19 cellular contexts compared by ENCODE assay signal in the genomic region with DNA sequence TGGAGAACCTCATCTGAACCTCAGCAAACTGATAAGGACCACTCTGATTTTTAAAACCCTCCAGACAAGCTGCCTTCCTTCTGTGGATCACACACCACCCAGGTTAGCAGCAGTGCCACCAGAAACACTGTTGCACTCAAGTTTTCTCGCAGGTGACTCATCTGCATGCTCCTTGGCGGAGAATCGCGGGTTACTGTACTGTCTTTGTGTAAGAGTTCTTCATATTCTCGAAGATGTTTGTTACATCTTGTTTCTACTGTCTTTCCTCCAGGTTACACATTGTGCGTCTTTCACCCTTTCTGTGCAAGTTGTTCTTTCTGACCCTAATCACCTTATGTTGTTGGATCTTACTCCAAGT.
A peak's percentile ranks its signal among the peaks of the same experiment; 100 is the strongest.
DNase-seq lines count a peak whose midpoint lies in the region; ATAC-seq and TF ChIP-seq lines count a peak whose summit lies in the region.
"Had no signal": no experiment of that assay in that cellular context is flagged by ENCODE, and none has a peak within 500 bp of the region (broad histone marks: within the 10 kb centered on the region; RNA-seq: fewer than 3 reads in every experiment).

No MANE protein-coding gene starts in this region.

- H3K9me3 ChIP-seq in muscle layer of colon (ENCODE audit: low read length) (no peaks in the 10 kb centered on the region), suprapubic skin (no peaks in the 10 kb centered on the region)
- H3K9me3 ChIP-seq: colonic mucosa, psoas muscle had no signal

- 83% methylated on average over 6 of the region's 6 CpGs for WGBS in suprapubic skin

- H3K4me1 ChIP-seq in muscle layer of colon (ENCODE audit: insufficient read depth, low read length) (peaks cover 84% of the 10 kb centered on the region), suprapubic skin (peaks cover 2% of the 10 kb centered on the region)
- H3K4me1 ChIP-seq: colonic mucosa, psoas muscle had no signal

- H3K36me3 ChIP-seq in muscle layer of colon (ENCODE audit: insufficient read depth, low read length) (no peaks in the 10 kb centered on the region), suprapubic skin (no peaks in the 10 kb centered on the region)
- H3K36me3 ChIP-seq: brain microvascular endothelial cell, colonic mucosa had no signal

- H3K27ac ChIP-seq in coronary artery (peak overlapping the region; percentile 61 to 86), muscle layer of colon (ENCODE audit: low read depth, low read length) (peak overlapping the region; percentile 71), suprapubic skin (peak overlapping the region; percentile 17)
- H3K27ac ChIP-seq: brain microvascular endothelial cell, colonic mucosa, psoas muscle had no signal

- DNase-seq in activated effector memory CD4-positive, alpha-beta T cell treated with anti-CD3 and anti-CD28 coated beads, Interleukin-2, amount 50 U/mL, for 16 hours = peak; percentile 28
- DNase-seq in activated effector memory CD4-positive, alpha-beta T cell treated with Interleukin-2 at 50 U/mL for 16 hours = no peak
- DNase-seq in coronary artery (ENCODE audit: low spot score) (peak; percentile 68), suprapubic skin (ENCODE audit: low spot score in 2 of 2) (no peak), SHP77 (lab: John Stamatoyannopoulos, UW) (no peak)
- DNase-seq: activated CD4-positive, alpha-beta T cell treated with anti-CD3 and anti-CD28 coated beads for 1 hour; activated naive CD8-positive, alpha-beta T cell treated with anti-CD3 and anti-CD28 coated beads for 36 hours; colonic mucosa; COR-L47; Kasumi-1; mesenchymal stem cell; NCI-H1048; NCI-H2107; NCI-H510A; psoas muscle had no signal

- H3K4me3 ChIP-seq in coronary artery (no peak overlapping the region), muscle layer of colon (ENCODE audit: low read depth in 1 of 2, low read length in 2 of 2) (peak overlapping the region in 1 of 2 donors; percentile 47), suprapubic skin (no peak overlapping the region)
- H3K4me3 ChIP-seq: colonic mucosa, psoas muscle had no signal

- no peaks in the 10 kb centered on the region for H3K27me3 ChIP-seq in muscle layer of colon (ENCODE audit: control insufficient read depth in 1 of 2, insufficient read depth in 2 of 2, low read length in 2 of 2)
- no peaks in the 10 kb centered on the region for H3K27me3 ChIP-seq in suprapubic skin
- H3K27me3 ChIP-seq: colonic mucosa had no signal

- H3K9ac ChIP-seq in muscle layer of colon (ENCODE audit: low read length) = no peak overlapping the region

- no peak for ATAC-seq in HG02678 (IDR thresholded peaks at IDR 0.05; ENCODE audit: unreplicated experiment)
- ATAC-seq in GM21825 (IDR thresholded peaks at IDR 0.05; ENCODE audit: unreplicated experiment) = no peak
- ATAC-seq: psoas muscle had no signal

- TF ChIP-seq POLR2A in suprapubic skin (IDR thresholded peaks at IDR 0.05) = no peak

- TF ChIP-seq CTCF in coronary artery (IDR thresholded peaks at IDR 0.05) (no peak), suprapubic skin (IDR thresholded peaks at IDR 0.05) (no peak)

- no peak for TF ChIP-seq EP300 in suprapubic skin (IDR thresholded peaks at IDR 0.05)

Comparison
In these comparisons a context has a peak if more than half of its experiments do, and no peak if none do; other contexts are left out.
1. DNase-seq: peak in activated effector memory CD4-positive, alpha-beta T cell treated with anti-CD3 and anti-CD28 coated beads, Interleukin-2, amount 50 U/mL, for 16 hours (single experiment) and coronary artery (single experiment); none in activated effector memory CD4-positive, alpha-beta T cell treated with Interleukin-2 at 50 U/mL for 16 hours (single experiment), suprapubic skin (0 of 2) and SHP77 (0 of 2).
2. H3K27ac ChIP-seq: peak in every context shown above with its lines; median percentile 74 in coronary artery; 71 in muscle layer of colon; 17 in suprapubic skin.